23 cellular contexts compared by ENCODE assay signal in the genomic region with DNA sequence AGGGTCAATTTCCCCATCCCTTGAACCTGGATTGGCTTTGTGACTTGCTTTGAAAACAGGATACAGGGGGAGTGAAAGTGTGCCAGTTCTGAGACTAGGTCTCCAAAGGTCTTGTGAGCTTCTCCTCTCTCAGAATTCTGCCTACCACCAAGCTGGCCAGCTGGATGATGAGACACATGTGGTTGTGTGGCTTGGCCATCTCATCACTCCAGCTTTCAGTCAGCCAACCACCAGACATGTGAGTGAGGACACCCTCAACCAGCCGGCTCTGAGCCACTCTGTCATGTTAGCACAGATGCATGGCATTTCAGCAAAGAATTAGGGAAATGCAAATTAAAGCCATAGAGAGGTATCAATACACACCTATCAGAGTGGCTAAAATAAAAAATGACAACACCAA. TPM values are rescaled to one million over a fixed set of nuclear protein-coding genes. Genes with fewer than 3 reads are reported as not detected.
DNase-seq lines count a peak whose midpoint lies in the region; ATAC-seq and TF ChIP-seq lines count a peak whose summit lies in the region.
"Had no signal": no experiment of that assay in that cellular context is flagged by ENCODE, and none has a peak within 500 bp of the region (broad histone marks: within the 10 kb centered on the region; RNA-seq: fewer than 3 reads in every experiment).

No MANE protein-coding gene starts in this region.

- no peaks in the 10 kb centered on the region for H3K9me3 Mint-ChIP-seq in stimulated activated effector memory CD8-positive, alpha-beta T cell treated with anti-CD3 and anti-CD28 coated beads, Interleukin-12 subunit alpha, Interleukin-12 subunit beta, amount 100 ng/mL, for 72 hours
- H3K9me3 Mint-ChIP-seq: CD4-positive, alpha-beta memory T cell had no signal

- H3K36me3 ChIP-seq in KMS-11 (ENCODE audit: insufficient read depth) (no peaks in the 10 kb centered on the region), trophoblast cell (ENCODE audit: control insufficient read depth in 1 of 2, insufficient read depth in 2 of 2, low read length in 2 of 2) (no peaks in the 10 kb centered on the region)
- H3K36me3 ChIP-seq: BLaER1 treated with 17β-estradiol and CSF1 and Interleukin-3, amounts not matched to agents 10 nM and 100 nM; HAP-1; SJSA1 had no signal

- TF ChIP-seq CTCF in KMS-11 (conservative IDR thresholded peaks at IDR 0.05; ENCODE audit: low read depth, low read length) (no peak), VCaP (conservative IDR thresholded peaks at IDR 0.05) (no peak)

- no peaks in the 10 kb centered on the region for H4K20me1 ChIP-seq in KMS-11 (ENCODE audit: insufficient read depth)
- H4K20me1 ChIP-seq: BLaER1 treated with 17β-estradiol and CSF1 and Interleukin-3, amounts not matched to agents 10 nM and 100 nM had no signal

- no peak overlapping the region for H2AK5ac ChIP-seq in trophoblast cell (ENCODE audit: low read length)

- no peak overlapping the region for H4K8ac ChIP-seq in trophoblast cell (ENCODE audit: low read depth, low read length)

- H4K12ac ChIP-seq in trophoblast cell (ENCODE audit: low read depth, low read length), result no peak overlapping the region

- no peaks in the 10 kb centered on the region for H3K27me3 ChIP-seq in KMS-11 (ENCODE audit: insufficient read depth, low read depth)
- H3K27me3 ChIP-seq in trophoblast cell (ENCODE audit: insufficient read depth, low read length), result no peaks in the 10 kb centered on the region
- H3K27me3 ChIP-seq: BLaER1 treated with 17β-estradiol and CSF1 and Interleukin-3, amounts not matched to agents 10 nM and 100 nM; SJSA1 had no signal

- no peaks in the 10 kb centered on the region for H3K79me2 ChIP-seq in KMS-11 (ENCODE audit: insufficient read depth, low read depth)
- H3K79me2 ChIP-seq in trophoblast cell (ENCODE audit: control insufficient read depth, insufficient read depth, low read length, poor library complexity), result no peaks in the 10 kb centered on the region

- H3K9ac ChIP-seq in KMS-11 (no peak overlapping the region), trophoblast cell (ENCODE audit: low read length) (no peak overlapping the region)
- H3K9ac ChIP-seq: BLaER1 treated with 17β-estradiol and CSF1 and Interleukin-3, amounts not matched to agents 10 nM and 100 nM had no signal

- H3K14ac ChIP-seq in trophoblast cell (ENCODE audit: low read length), result no peak overlapping the region

- no CpG with 5 or more reads among the region's 1 CpG for WGBS in trophoblast cell (ENCODE audit: extremely low coverage, insufficient coverage, insufficient read length)

- no peak overlapping the region for H2BK5ac ChIP-seq in trophoblast cell (ENCODE audit: low read depth, low read length, poor library complexity)

- H3K9me3 ChIP-seq in trophoblast cell (ENCODE audit: insufficient read depth, low read depth, low read length), result no peaks in the 10 kb centered on the region
- H3K9me3 ChIP-seq: BLaER1 treated with 17β-estradiol and CSF1 and Interleukin-3, amounts not matched to agents 10 nM and 100 nM; HAP-1; SJSA1 had no signal

- no peak overlapping the region for H2BK120ac ChIP-seq in trophoblast cell (ENCODE audit: insufficient read depth, low read length, poor library complexity)

- no peak overlapping the region for H3K4me3 Mint-ChIP-seq in stimulated activated effector memory CD8-positive, alpha-beta T cell treated with anti-CD3 and anti-CD28 coated beads, Interleukin-12 subunit alpha, Interleukin-12 subunit beta, amount 100 ng/mL, for 72 hours
- H3K4me3 Mint-ChIP-seq: CD4-positive, alpha-beta memory T cell had no signal

- H3K4ac ChIP-seq in trophoblast cell (ENCODE audit: low read depth, low read length), result no peak overlapping the region

- ATAC-seq in GM18520 (IDR thresholded peaks at IDR 0.05; ENCODE audit: unreplicated experiment), result peak; percentile 44
- ATAC-seq in stimulated activated effector memory CD8-positive, alpha-beta T cell treated with anti-CD3 and anti-CD28 coated beads, Interleukin-12 subunit alpha, Interleukin-12 subunit beta, amount 100 ng/mL, for 72 hours, result peak; percentile 42
- ATAC-seq: Right ventricle myocardium inferior had no signal

- peaks cover 39% of the 10 kb centered on the region for H3K4me1 ChIP-seq in KMS-11 (ENCODE audit: low read depth, poor library complexity, severe bottlenecking)
- no peaks in the 10 kb centered on the region for H3K4me1 ChIP-seq in trophoblast cell (ENCODE audit: control insufficient read depth in 1 of 2, insufficient read depth in 2 of 2, low read length in 2 of 2)
- H3K4me1 ChIP-seq: SJSA1 had no signal

- no peak overlapping the region for H2BK12ac ChIP-seq in trophoblast cell (ENCODE audit: low read length)

- H3K4me2 ChIP-seq in KMS-11 (peak overlapping the region; percentile 80), trophoblast cell (ENCODE audit: low read length) (no peak overlapping the region)
- H3K4me2 ChIP-seq: BLaER1 treated with 17β-estradiol and CSF1 and Interleukin-3, amounts not matched to agents 10 nM and 100 nM had no signal

- no peak overlapping the region for H3K18ac ChIP-seq in trophoblast cell (ENCODE audit: low read length)

- H3K79me1 ChIP-seq in trophoblast cell (ENCODE audit: low read length), result no peaks in the 10 kb centered on the region

- no peak for DNase-seq in stimulated activated effector memory CD8-positive, alpha-beta T cell treated with anti-CD3 and anti-CD28 coated beads, Interleukin-12 subunit alpha, Interleukin-12 subunit beta, amount 100 ng/mL, for 72 hours (ENCODE audit: low spot score in 2 of 2)
- no peak for DNase-seq in NCI-H2171 treated with DMSO at 0.1 percent for 48 hours (lab: John Stamatoyannopoulos, UW)
- DNase-seq in trophoblast cell, result no peak
- no peak for DNase-seq in A172 (ENCODE audit: low spot score)
- DNase-seq: ACHN; CD4-positive, alpha-beta memory T cell; DND-41; KG1; MV-4-11; NCI-H1694; NCI-H2081; NCI-H2171; NCI-H524 treated with DMSO at 0.1 percent for 48 hours; NCI-H82; OCI-M1 had no signal

- no peaks in the 10 kb centered on the region for H3K36me3 Mint-ChIP-seq in stimulated activated effector memory CD8-positive, alpha-beta T cell treated with anti-CD3 and anti-CD28 coated beads, Interleukin-12 subunit alpha, Interleukin-12 subunit beta, amount 100 ng/mL, for 72 hours
- H3K36me3 Mint-ChIP-seq: CD4-positive, alpha-beta memory T cell had no signal

- H3K27ac Mint-ChIP-seq in stimulated activated effector memory CD8-positive, alpha-beta T cell treated with anti-CD3 and anti-CD28 coated beads, Interleukin-12 subunit alpha, Interleukin-12 subunit beta, amount 100 ng/mL, for 72 hours, result no peak overlapping the region
- H3K27ac Mint-ChIP-seq: CD4-positive, alpha-beta memory T cell had no signal

- no peak overlapping the region for H4K91ac ChIP-seq in trophoblast cell (ENCODE audit: low read depth, low read length)

- no peaks in the 10 kb centered on the region for H3K4me1 Mint-ChIP-seq in stimulated activated effector memory CD8-positive, alpha-beta T cell treated with anti-CD3 and anti-CD28 coated beads, Interleukin-12 subunit alpha, Interleukin-12 subunit beta, amount 100 ng/mL, for 72 hours
- H3K4me1 Mint-ChIP-seq: CD4-positive, alpha-beta memory T cell had no signal

- no peak overlapping the region for H2AFZ ChIP-seq in KMS-11 (ENCODE audit: low read depth)
- no peak overlapping the region for H2AFZ ChIP-seq in trophoblast cell (ENCODE audit: insufficient read depth, low read length, poor library complexity)

- H3K27ac ChIP-seq in KMS-11 (no peak overlapping the region), VCaP (peak overlapping the region; percentile 81; the same call in 1 of the 2 replicates), trophoblast cell (ENCODE audit: low read depth, low read length) (no peak overlapping the region)
- H3K27ac ChIP-seq: BLaER1 treated with 17β-estradiol and CSF1 and Interleukin-3, amounts not matched to agents 10 nM and 100 nM; HL-60; SJSA1 had no signal

- H3K23ac ChIP-seq in trophoblast cell (ENCODE audit: low read length), result no peak overlapping the region

- H3K4me3 ChIP-seq in KMS-11 (IDR thresholded peaks at IDR 0.05; ENCODE audit: insufficient read depth, low read depth, low read length) (no peak overlapping the region), trophoblast cell (ENCODE audit: low read depth, low read length) (no peak overlapping the region)
- H3K4me3 ChIP-seq: BLaER1 treated with 17β-estradiol and CSF1 and Interleukin-3, amounts not matched to agents 10 nM and 100 nM; HAP-1; SJSA1 had no signal

RNA-seq across cellular contexts. Expression of gene ENOX1, which starts 29.5 kb away (rescaled TPM):
- 0.64 and 0.90 TPM in 2 replicates for polyA plus RNA-seq in trophoblast cell (2013)
- total RNA-seq in A172 (2014; rRNA removed; shearing (Covaris generic)), result 1.0 TPM in 1 of 2 replicates, not detected in the other
- total RNA-seq: CD4-positive, alpha-beta memory T cell had no signal
- polyA plus RNA-seq: CD4-positive, alpha-beta memory T cell had no signal
